Comparison of ENCODE assay signal across 14 cellular contexts in the genomic region with DNA sequence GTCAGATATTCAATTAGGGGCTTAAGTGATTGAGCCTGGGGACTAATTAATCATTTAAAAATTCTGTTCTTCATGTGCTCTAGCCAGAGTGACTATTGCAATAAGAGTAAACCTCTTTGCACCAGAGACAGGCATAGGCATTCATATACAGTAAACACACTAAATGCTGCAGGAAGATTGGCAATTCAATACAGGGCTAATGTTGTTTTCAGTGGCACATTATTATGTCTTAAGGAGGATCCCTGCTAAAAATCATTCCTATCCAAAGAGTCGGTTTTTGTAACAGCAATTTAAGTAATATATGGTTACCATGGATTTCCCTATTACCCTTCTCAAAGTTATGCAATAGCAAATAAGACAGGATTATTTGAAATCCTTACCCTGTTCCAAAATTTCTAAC. TPM values are rescaled to one million over a fixed set of nuclear protein-coding genes. Genes with fewer than 3 reads are reported as not detected.
DNase-seq lines count a peak whose midpoint lies in the region; ATAC-seq and TF ChIP-seq lines count a peak whose summit lies in the region.
"Had no signal": no experiment of that assay in that cellular context is flagged by ENCODE, and none has a peak within 500 bp of the region (broad histone marks: within the 10 kb centered on the region; RNA-seq: fewer than 3 reads in every experiment).

No MANE protein-coding gene starts in this region.

- H3K27me3 Mint-ChIP-seq in Calu3 (ENCODE audit: unreplicated experiment), result no peaks in the 10 kb centered on the region

- peaks cover 3% of the 10 kb centered on the region for H3K4me1 ChIP-seq in right cardiac atrium (ENCODE audit: control insufficient read depth, insufficient read depth, low read length)

- ATAC-seq in right cardiac atrium (no peak), left ventricle myocardium superior (no peak)

- H2AFZ ChIP-seq in neural cell (ENCODE audit: low read depth, low read length), result no peak overlapping the region

- peak overlapping the region; percentile 58 for H3K4me3 ChIP-seq in right cardiac atrium (ENCODE audit: low read length)
- peak overlapping the region; percentile 51 for H3K4me3 ChIP-seq in epithelial cell of proximal tubule (ENCODE audit: low read depth, low read length)
- H3K4me3 ChIP-seq in neural cell (ENCODE audit: low read length), result peak overlapping the region; percentile 8

- H3K4me1 Mint-ChIP-seq in Calu3 (ENCODE audit: low read depth, unreplicated experiment), result peaks cover 10% of the 10 kb centered on the region

- H3K27me3 ChIP-seq in right cardiac atrium (ENCODE audit: control insufficient read depth, insufficient read depth) (no peaks in the 10 kb centered on the region), neural cell (ENCODE audit: insufficient read depth, low read depth, low read length) (no peaks in the 10 kb centered on the region)

- no peaks in the 10 kb centered on the region for H3K36me3 ChIP-seq in neural cell (ENCODE audit: insufficient read depth, low read length)

- no peaks in the 10 kb centered on the region for H3K9me3 Mint-ChIP-seq in Calu3 (ENCODE audit: low read depth, unreplicated experiment)
- H3K9me3 Mint-ChIP-seq: activated naive CD8-positive, alpha-beta T cell treated with anti-CD3 and anti-CD28 coated beads, Interleukin-2, amount 10 ng/mL, durations not matched to agents 7 days and 5 days; endodermal cell; neural crest cell had no signal

- H3K27ac Mint-ChIP-seq in Calu3 (ENCODE audit: unreplicated experiment), result no peak overlapping the region
- H3K27ac Mint-ChIP-seq: activated naive CD8-positive, alpha-beta T cell treated with anti-CD3 and anti-CD28 coated beads, Interleukin-2, amount 10 ng/mL, durations not matched to agents 7 days and 5 days had no signal

- TF ChIP-seq CTCF in epithelial cell of proximal tubule (conservative IDR thresholded peaks at IDR 0.05; ENCODE audit: low read depth, low read length) (no peak), neural cell (IDR thresholded peaks at IDR 0.05; ENCODE audit: poor library complexity, severe bottlenecking) (no peak), Calu3 (IDR thresholded peaks at IDR 0.05; ENCODE audit: unreplicated experiment) (no peak)

- DNase-seq in right cardiac atrium (no peak), left ventricle myocardium superior (no peak), epithelial cell of proximal tubule (ENCODE audit: low read depth) (no peak), Calu3 (no peak), COLO668 (lab: John Stamatoyannopoulos, UW; ENCODE audit: unreplicated experiment) (no peak), NCI-H1092 treated with DMSO at 0.1 percent for 48 hours (lab: John Stamatoyannopoulos, UW) (no peak), activated gamma-delta T cell treated with Interleukin-2 at 50 U/mL for 16 hours (no peak)
- DNase-seq: activated naive CD8-positive, alpha-beta T cell treated with anti-CD3 and anti-CD28 coated beads, Interleukin-2, amount 10 ng/mL, durations not matched to agents 7 days and 5 days; endodermal cell; stimulated activated CD4-positive, alpha-beta T cell treated with anti-CD3 and anti-CD28 coated beads, Interleukin-4, amount 100 ng/mL, for 1 hour had no signal

- CTCF ChIA-PET in Calu3 (lab: Charles Lee), result no interaction called here

- no peak overlapping the region for H3K4me3 Mint-ChIP-seq in Calu3 (ENCODE audit: low read depth, unreplicated experiment)
- H3K4me3 Mint-ChIP-seq: endodermal cell, neural crest cell had no signal

- H3K9me3 ChIP-seq in right cardiac atrium (ENCODE audit: control insufficient read depth, low read length) (no peaks in the 10 kb centered on the region), neural cell (ENCODE audit: low read length) (no peaks in the 10 kb centered on the region)

- H3K27ac ChIP-seq in right cardiac atrium (ENCODE audit: low read length), result no peak overlapping the region
- H3K27ac ChIP-seq in neural cell (ENCODE audit: low read length), result no peak overlapping the region
- H3K27ac ChIP-seq: C4-2B, SK-N-MC had no signal

- H3K9ac ChIP-seq in neural cell (ENCODE audit: low read length), result no peak overlapping the region

- no peak for TF ChIP-seq EP300 in neural cell (conservative IDR thresholded peaks at IDR 0.05; ENCODE audit: poor library complexity, severe bottlenecking)

- 32% methylated on average over 1 of the region's 1 CpG for WGBS in right cardiac atrium

- no TSS peak for BruUV-seq in Calu3 (replicated peaks; lab: Mats Ljungman, UMichigan)

- H4K20me1 ChIP-seq in neural cell (ENCODE audit: insufficient read depth), result no peaks in the 10 kb centered on the region

- H3F3A ChIP-seq in neural cell (ENCODE audit: insufficient read depth, low read length, poor library complexity, severe bottlenecking), result no peaks in the 10 kb centered on the region

- no peak for TF ChIP-seq RAD21 in neural cell (conservative IDR thresholded peaks at IDR 0.05)

- H3K36me3 Mint-ChIP-seq in Calu3 (ENCODE audit: insufficient read depth, unreplicated experiment), result no peaks in the 10 kb centered on the region
- H3K36me3 Mint-ChIP-seq: activated naive CD8-positive, alpha-beta T cell treated with anti-CD3 and anti-CD28 coated beads, Interleukin-2, amount 10 ng/mL, durations not matched to agents 7 days and 5 days had no signal

- no peaks in the 10 kb centered on the region for H3K9me2 ChIP-seq in neural cell (ENCODE audit: insufficient read depth, low read length)

- intact Hi-C loops in right cardiac atrium (cut with DNase I), result no loop called here
- intact Hi-C loops in left ventricle myocardium superior (cut with micrococcal nuclease), result no loop called here
- intact Hi-C loops in Calu3 (cut with micrococcal nuclease; ENCODE audit: unreplicated experiment), result no loop called here

- no peak overlapping the region for H3K4me2 ChIP-seq in neural cell (ENCODE audit: low read length)

- H3K79me2 ChIP-seq in neural cell (replicated peaks; ENCODE audit: insufficient read depth, low read length), result no peaks in the 10 kb centered on the region

TF ChIP-seq in neural cell, 6 proteins besides CTCF, POLR2A, EP300 and RAD21:
- no peak for TF ChIP-seq EZH2 (IDR thresholded peaks at IDR 0.05; ENCODE audit: borderline replicate concordance, insufficient read depth, low read length, poor library complexity, severe bottlenecking)
- no peak for TF ChIP-seq SMC3 (conservative IDR thresholded peaks at IDR 0.05; ENCODE audit: poor library complexity)
- TF ChIP-seq POLR2AphosphoS5 (IDR thresholded peaks at IDR 0.05), result no peak
- no peak for TF ChIP-seq MXI1 (conservative IDR thresholded peaks at IDR 0.05; ENCODE audit: poor library complexity, severe bottlenecking)
- no peak for TF ChIP-seq TAF1 (IDR thresholded peaks at IDR 0.05; ENCODE audit: low read depth)
- TF ChIP-seq, protein P1, sequence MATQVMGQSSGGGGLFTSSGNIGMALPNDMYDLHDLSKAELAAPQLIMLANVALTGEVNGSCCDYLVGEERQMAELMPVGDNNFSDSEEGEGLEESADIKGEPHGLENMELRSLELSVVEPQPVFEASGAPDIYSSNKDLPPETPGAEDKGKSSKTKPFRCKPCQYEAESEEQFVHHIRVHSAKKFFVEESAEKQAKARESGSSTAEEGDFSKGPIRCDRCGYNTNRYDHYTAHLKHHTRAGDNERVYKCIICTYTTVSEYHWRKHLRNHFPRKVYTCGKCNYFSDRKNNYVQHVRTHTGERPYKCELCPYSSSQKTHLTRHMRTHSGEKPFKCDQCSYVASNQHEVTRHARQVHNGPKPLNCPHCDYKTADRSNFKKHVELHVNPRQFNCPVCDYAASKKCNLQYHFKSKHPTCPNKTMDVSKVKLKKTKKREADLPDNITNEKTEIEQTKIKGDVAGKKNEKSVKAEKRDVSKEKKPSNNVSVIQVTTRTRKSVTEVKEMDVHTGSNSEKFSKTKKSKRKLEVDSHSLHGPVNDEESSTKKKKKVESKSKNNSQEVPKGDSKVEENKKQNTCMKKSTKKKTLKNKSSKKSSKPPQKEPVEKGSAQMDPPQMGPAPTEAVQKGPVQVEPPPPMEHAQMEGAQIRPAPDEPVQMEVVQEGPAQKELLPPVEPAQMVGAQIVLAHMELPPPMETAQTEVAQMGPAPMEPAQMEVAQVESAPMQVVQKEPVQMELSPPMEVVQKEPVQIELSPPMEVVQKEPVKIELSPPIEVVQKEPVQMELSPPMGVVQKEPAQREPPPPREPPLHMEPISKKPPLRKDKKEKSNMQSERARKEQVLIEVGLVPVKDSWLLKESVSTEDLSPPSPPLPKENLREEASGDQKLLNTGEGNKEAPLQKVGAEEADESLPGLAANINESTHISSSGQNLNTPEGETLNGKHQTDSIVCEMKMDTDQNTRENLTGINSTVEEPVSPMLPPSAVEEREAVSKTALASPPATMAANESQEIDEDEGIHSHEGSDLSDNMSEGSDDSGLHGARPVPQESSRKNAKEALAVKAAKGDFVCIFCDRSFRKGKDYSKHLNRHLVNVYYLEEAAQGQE (IDR thresholded peaks at IDR 0.05; ENCODE audit: borderline replicate concordance), result no peak

RNA-seq across cellular contexts. Expression of gene PDE7B, which starts 1.3 kb away (rescaled TPM):
- total RNA-seq in right cardiac atrium, result 10 to 100 TPM in 1 of 4 donors, 1 to 10 TPM in 3; 6.4 to 11.6 (median 8.3) TPM
- polyA plus RNA-seq in right cardiac atrium, result 2.9 TPM
- total RNA-seq in left ventricle myocardium superior, result 24.5 TPM
- total RNA-seq in epithelial cell of proximal tubule, result 1.2 and 2.4 TPM in 2 replicates
- 5.9 and 7.6 TPM in 2 replicates for polyA plus RNA-seq in neural cell
- 15.4 and 18.3 TPM in 2 replicates for polyA minus RNA-seq in neural cell
- total RNA-seq in Calu3 (2022), result 0.09 and 0.20 TPM in 2 replicates

Comparison
In these comparisons a context has a peak if more than half of its experiments do, and no peak if none do; other contexts are left out.
1. H3K4me3 ChIP-seq: peak in every context shown above with its lines; median percentile 58 in right cardiac atrium; 51 in epithelial cell of proximal tubule; 8 in neural cell.